10 cellular contexts compared by ENCODE assay signal in genomic region chr5:150640311-150641005, GRCh38. TPM values are rescaled to one million over a fixed set of nuclear protein-coding genes. Genes with fewer than 3 reads are reported as not detected.
A peak's percentile ranks its signal among the peaks of the same experiment; 100 is the strongest.
DNase-seq lines count a peak whose midpoint lies in the region; ATAC-seq, FAIRE-seq and TF ChIP-seq lines count a peak whose summit lies in the region.
"Had no signal": no experiment of that assay in that cellular context is flagged by ENCODE, and none has a peak within 500 bp of the region (broad histone marks: within the 10 kb centered on the region; RNA-seq: fewer than 3 reads in every experiment).

A gene with protein sequence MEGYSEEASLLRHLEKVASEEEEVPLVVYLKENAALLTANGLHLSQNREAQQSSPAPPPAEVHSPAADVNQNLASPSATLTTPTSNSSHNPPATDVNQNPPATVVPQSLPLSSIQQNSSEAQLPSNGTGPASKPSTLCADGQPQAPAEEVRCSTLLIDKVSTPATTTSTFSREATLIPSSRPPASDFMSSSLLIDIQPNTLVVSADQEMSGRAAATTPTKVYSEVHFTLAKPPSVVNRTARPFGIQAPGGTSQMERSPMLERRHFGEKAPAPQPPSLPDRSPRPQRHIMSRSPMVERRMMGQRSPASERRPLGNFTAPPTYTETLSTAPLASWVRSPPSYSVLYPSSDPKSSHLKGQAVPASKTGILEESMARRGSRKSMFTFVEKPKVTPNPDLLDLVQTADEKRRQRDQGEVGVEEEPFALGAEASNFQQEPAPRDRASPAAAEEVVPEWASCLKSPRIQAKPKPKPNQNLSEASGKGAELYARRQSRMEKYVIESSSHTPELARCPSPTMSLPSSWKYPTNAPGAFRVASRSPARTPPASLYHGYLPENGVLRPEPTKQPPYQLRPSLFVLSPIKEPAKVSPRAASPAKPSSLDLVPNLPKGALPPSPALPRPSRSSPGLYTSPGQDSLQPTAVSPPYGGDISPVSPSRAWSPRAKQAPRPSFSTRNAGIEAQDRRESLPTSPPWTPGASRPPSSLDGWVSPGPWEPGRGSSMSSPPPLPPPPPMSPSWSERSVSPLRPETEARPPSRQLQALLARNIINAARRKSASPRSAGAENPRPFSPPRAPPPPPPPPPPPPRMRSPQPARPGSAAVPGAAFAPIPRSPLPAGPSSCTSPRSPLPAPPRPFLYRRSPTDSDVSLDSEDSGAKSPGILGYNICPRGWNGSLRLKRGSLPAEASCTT (plus strand): TSS chr5:150640660. CDS start chr5:150648276, 7,616 bp downstream.

- H2AK5ac ChIP-seq in mesendoderm (ENCODE audit: low read length), result no peak within 1 kb of the TSS

- POLR2A ChIA-PET in A673 (lab: Charles Lee; ENCODE audit: low non-redundant PET), result no interaction called here

- H3K4me3 ChIP-seq in A673 (ENCODE audit: low read depth, low read length, poor library complexity, severe bottlenecking) (peak within 1 kb of the TSS; percentile 22), MG63 (peak within 1 kb of the TSS; percentile 15), mesendoderm (ENCODE audit: low read length) (no peak within 1 kb of the TSS)

- WGBS in mesendoderm (ENCODE audit: extremely low coverage, insufficient coverage, low lambda C conversion rate), result no CpG with 5 or more reads among the region's 14 CpGs

- no peak within 1 kb of the TSS for H2BK15ac ChIP-seq in mesendoderm (replicated peaks; ENCODE audit: low read depth)

- no peaks in the 10 kb centered on the region for H3K79me2 ChIP-seq in mesendoderm (ENCODE audit: control insufficient read depth, insufficient read depth, low read length)

- H2BK120ac ChIP-seq in mesendoderm (ENCODE audit: low read depth, low read length), result no peak within 1 kb of the TSS

- H3K9me3 ChIP-seq in A673 (ENCODE audit: low read depth, low read length, poor library complexity, severe bottlenecking), result no peaks in the 10 kb centered on the region
- no peaks in the 10 kb centered on the region for H3K9me3 ChIP-seq in MG63

- H3K4me1 Mint-ChIP-seq in activated T-helper 17 cell treated with anti-CD3 and anti-CD28 coated beads, Interleukin-2, amount 50 U/mL, for 72 hours, result no peaks in the 10 kb centered on the region

- H3K36me3 Mint-ChIP-seq in activated T-helper 17 cell treated with anti-CD3 and anti-CD28 coated beads, Interleukin-2, amount 50 U/mL, for 72 hours (ENCODE audit: low read depth), result no peaks in the 10 kb centered on the region

- BruUV-seq in A673 (replicated peaks; lab: Mats Ljungman, UMichigan), result TSS peak; percentile 53

- peak within 1 kb of the TSS; percentile 5 for H3K4ac ChIP-seq in mesendoderm (ENCODE audit: low read depth, low read length)

- peak within 1 kb of the TSS; percentile 41 for H3K27ac ChIP-seq in A673 (ENCODE audit: low read depth, low read length, poor library complexity, severe bottlenecking)
- peak within 1 kb of the TSS; percentile 76 for H3K27ac ChIP-seq in mesendoderm (ENCODE audit: low read depth, low read length)

- no peak within 1 kb of the TSS for H3K4me2 ChIP-seq in mesendoderm (ENCODE audit: low read length)

- H3K79me1 ChIP-seq in mesendoderm (ENCODE audit: low read length), result no peaks in the 10 kb centered on the region

- DNase-seq in A673 (ENCODE audit: low spot score), result peak; percentile 58
- DNase-seq in MG63, result peak; percentile 99
- peak; percentile 73 for DNase-seq in dedifferentiated amniotic fluid mesenchymal stem cell (ENCODE audit: extremely low spot score)
- peak; percentile 75 for DNase-seq in mesendoderm
- DNase-seq in urothelium cell line (ENCODE audit: low spot score), result peak; percentile 62
- DNase-seq in GM10266 (ENCODE audit: extremely low spot score), result no peak
- DNase-seq: DND-41 had no signal

- CTCF ChIA-PET in A673 (lab: Charles Lee), result no interaction called here

- peak; percentile 32 for FAIRE-seq in urothelium cell line (lab: Jason Lieb, UNC)

- H3K36me3 ChIP-seq in A673 (ENCODE audit: insufficient read depth, low read length, poor library complexity, severe bottlenecking), result no peaks in the 10 kb centered on the region
- H3K36me3 ChIP-seq in MG63, result no peaks in the 10 kb centered on the region
- H3K36me3 ChIP-seq in mesendoderm (ENCODE audit: control insufficient read depth, insufficient read depth, low read length), result no peaks in the 10 kb centered on the region

- intact Hi-C loops in A673 (cut with micrococcal nuclease; ENCODE audit: unreplicated experiment), result no loop called here

- no peak within 1 kb of the TSS for H4K8ac ChIP-seq in mesendoderm (ENCODE audit: low read depth, low read length)

- no peak for ATAC-seq in HG03025 (IDR thresholded peaks at IDR 0.05; ENCODE audit: low FRiP score, unreplicated experiment)
- ATAC-seq in activated T-helper 17 cell treated with anti-CD3 and anti-CD28 coated beads, Interleukin-2, amount 50 U/mL, for 72 hours (replicated peaks), result no peak

- peak within 1 kb of the TSS; percentile 23 for H2BK5ac ChIP-seq in mesendoderm (ENCODE audit: low read length)

- peak within 1 kb of the TSS; percentile 7 for H3K18ac ChIP-seq in mesendoderm (ENCODE audit: low read length)

- H3K9ac ChIP-seq in mesendoderm (ENCODE audit: low read length), result peak within 1 kb of the TSS; percentile 49

- H4K5ac ChIP-seq in mesendoderm (ENCODE audit: low read length), result no peak within 1 kb of the TSS

- no peak within 1 kb of the TSS for H3K4me3 Mint-ChIP-seq in activated T-helper 17 cell treated with anti-CD3 and anti-CD28 coated beads, Interleukin-2, amount 50 U/mL, for 72 hours
- H3K4me3 Mint-ChIP-seq: stimulated activated naive CD8-positive, alpha-beta T cell treated with anti-CD3 and anti-CD28 coated beads, Interleukin-15, Interleukin-2, amounts not matched to agents 100 ng/mL and 50 ng/mL, for 24 hours had no signal

- H3K4me1 ChIP-seq in A673 (ENCODE audit: insufficient read depth, low read length, poor library complexity, severe bottlenecking) (peaks cover 59% of the 10 kb centered on the region), mesendoderm (ENCODE audit: control insufficient read depth, low read depth, low read length) (peaks cover 21% of the 10 kb centered on the region)

- TF ChIP-seq CTCF in A673 (conservative IDR thresholded peaks at IDR 0.05; ENCODE audit: low read depth, low read length), result no peak
- TF ChIP-seq CTCF in GM10266 (IDR thresholded peaks at IDR 0.05; ENCODE audit: control insufficient read depth, insufficient read depth, low read depth, missing control alignments), result no peak

- H3K27me3 ChIP-seq in A673 (replicated peaks; ENCODE audit: insufficient read depth, low read depth, low read length, poor library complexity) (no peaks in the 10 kb centered on the region), MG63 (no peaks in the 10 kb centered on the region), mesendoderm (ENCODE audit: insufficient read depth, low read length, poor library complexity) (no peaks in the 10 kb centered on the region)

- no peaks in the 10 kb centered on the region for H3K9me3 Mint-ChIP-seq in activated T-helper 17 cell treated with anti-CD3 and anti-CD28 coated beads, Interleukin-2, amount 50 U/mL, for 72 hours
- H3K9me3 Mint-ChIP-seq: stimulated activated naive CD8-positive, alpha-beta T cell treated with anti-CD3 and anti-CD28 coated beads, Interleukin-15, Interleukin-2, amounts not matched to agents 100 ng/mL and 50 ng/mL, for 24 hours had no signal

- H3K27me3 Mint-ChIP-seq in activated T-helper 17 cell treated with anti-CD3 and anti-CD28 coated beads, Interleukin-2, amount 50 U/mL, for 72 hours, result peaks cover 13% of the 10 kb centered on the region

- no peak within 1 kb of the TSS for H3K27ac Mint-ChIP-seq in activated T-helper 17 cell treated with anti-CD3 and anti-CD28 coated beads, Interleukin-2, amount 50 U/mL, for 72 hours
- H3K27ac Mint-ChIP-seq: stimulated activated naive CD8-positive, alpha-beta T cell treated with anti-CD3 and anti-CD28 coated beads, Interleukin-15, Interleukin-2, amounts not matched to agents 100 ng/mL and 50 ng/mL, for 24 hours had no signal

- H3K56ac ChIP-seq in mesendoderm (ENCODE audit: low read length), result peak within 1 kb of the TSS; percentile 65

- H3K23ac ChIP-seq in mesendoderm (ENCODE audit: low read length), result no peak within 1 kb of the TSS

RNA-seq across cellular contexts. Expression of the gene that starts here (rescaled TPM):
- 7.6 and 10.0 TPM in 2 replicates for total RNA-seq in A673 (2021)
- total RNA-seq in MG63 (2014; rRNA removed; shearing (Covaris generic); ENCODE audit: low replicate concordance), result 1.2 and 4.6 TPM in 2 replicates
- 1.7 TPM for polyA plus RNA-seq in mesendoderm (2013, experiment 1 of 2)
- 1.6 TPM for polyA plus RNA-seq in mesendoderm (2013, experiment 2 of 2)
- under 1 TPM; 0.04 to 0.37 TPM for total RNA-seq in activated T-helper 17 cell treated with anti-CD3 and anti-CD28 coated beads, Interleukin-2, amount 50 U/mL, for 72 hours
